In genomic region chr7:42231043-42231442, GRCh38 we compare ENCODE assay signal across 30 cellular contexts. TPM values are rescaled to one million over a fixed set of nuclear protein-coding genes. Genes with fewer than 3 reads are reported as not detected.
"Had no signal": no experiment of that assay in that cellular context is flagged by ENCODE, and none has a peak within 500 bp of the region (broad histone marks: within the 10 kb centered on the region; RNA-seq: fewer than 3 reads in every experiment).

No MANE protein-coding gene starts in this region.

- H3K27me3 ChIP-seq: adrenal gland had no signal

- ATAC-seq: activated CD4-positive, CD25-positive, alpha-beta regulatory T cell treated with anti-CD3 and anti-CD28 coated beads, Interleukin-2, amount 50 U/mL, for 24 hours; activated CD8-positive, alpha-beta T cell treated with anti-CD3 and anti-CD28 coated beads for 36 hours; activated T-cell treated with anti-CD3 and anti-CD28 coated beads, Interleukin-2, amount 50 U/mL, for 72 hours; Panc1; Right ventricle myocardium inferior had no signal

- H3K9me3 Mint-ChIP-seq: activated CD8-positive, alpha-beta T cell treated with anti-CD3 and anti-CD28 coated beads for 36 hours; activated naive CD4-positive, alpha-beta T cell treated with anti-CD3 and anti-CD28 coated beads, Interleukin-2, amount 10 ng/mL, durations not matched to agents 7 days and 5 days; activated naive CD8-positive, alpha-beta T cell treated with anti-CD3 and anti-CD28 coated beads, Interleukin-2, amount 10 ng/mL, durations not matched to agents 7 days and 5 days; activated T-cell treated with anti-CD3 and anti-CD28 coated beads, Interleukin-2, amount 50 U/mL, for 72 hours; activated T-helper 2 cell treated with anti-CD3 and anti-CD28 coated beads, Interferon-gamma antibody, Interleukin-2, Interleukin-4, amounts not matched to agents 10 μg/mL and 5 μg/mL and 100 μg/mL, durations not matched to agents 14 hours and 24 hours and 36 hours had no signal

- H3K36me3 Mint-ChIP-seq: activated naive CD4-positive, alpha-beta T cell treated with anti-CD3 and anti-CD28 coated beads, Interleukin-2, amount 10 ng/mL, durations not matched to agents 7 days and 5 days; activated naive CD8-positive, alpha-beta T cell treated with anti-CD3 and anti-CD28 coated beads, Interleukin-2, amount 10 ng/mL, durations not matched to agents 7 days and 5 days had no signal

- DNase-seq: activated CD4-positive, alpha-beta T cell treated with anti-CD3 and anti-CD28 coated beads for 4 hours; activated CD8-positive, alpha-beta memory T cell treated with anti-CD3 and anti-CD28 coated beads, Interleukin-2, amount 50 U/mL, for 4 hours; activated CD8-positive, alpha-beta T cell treated with anti-CD3 and anti-CD28 coated beads for 36 hours; activated gamma-delta T cell treated with Interleukin-2 at 50 U/mL for 16 hours; activated naive CD4-positive, alpha-beta T cell treated with anti-CD3 and anti-CD28 coated beads, Interleukin-2, amount 10 ng/mL, durations not matched to agents 7 days and 5 days; activated naive CD8-positive, alpha-beta T cell treated with anti-CD3 and anti-CD28 coated beads, Interleukin-2, amount 10 ng/mL, durations not matched to agents 7 days and 5 days; activated T-cell treated with anti-CD3 and anti-CD28 coated beads, Interleukin-2, amount 50 U/mL, for 72 hours; adrenal gland; anterior cingulate cortex; central memory CD4-positive, alpha-beta T cell; Kasumi-1; KBM-7; NCI-H1092 treated with DMSO at 0.1 percent for 48 hours; NCI-H1417 treated with DMSO at 0.1 percent for 48 hours; NCI-H1694; NCI-H2029; NCI-H2107; NCI-H2171 treated with DMSO at 0.1 percent for 48 hours; NCI-H226; NCI-H526; NCI-H774; OCI-M1; SK-N-SH; T-helper 1 cell; WERI-Rb-1 had no signal

- H3K9me3 ChIP-seq: adrenal gland, SK-N-SH had no signal

- H3K27ac Mint-ChIP-seq: activated CD8-positive, alpha-beta T cell treated with anti-CD3 and anti-CD28 coated beads for 36 hours; activated naive CD4-positive, alpha-beta T cell treated with anti-CD3 and anti-CD28 coated beads, Interleukin-2, amount 10 ng/mL, durations not matched to agents 7 days and 5 days; activated naive CD8-positive, alpha-beta T cell treated with anti-CD3 and anti-CD28 coated beads, Interleukin-2, amount 10 ng/mL, durations not matched to agents 7 days and 5 days; activated T-cell treated with anti-CD3 and anti-CD28 coated beads, Interleukin-2, amount 50 U/mL, for 72 hours; activated T-helper 2 cell treated with anti-CD3 and anti-CD28 coated beads, Interferon-gamma antibody, Interleukin-2, Interleukin-4, amounts not matched to agents 10 μg/mL and 5 μg/mL and 100 μg/mL, durations not matched to agents 14 hours and 24 hours and 36 hours had no signal

- H3K36me3 ChIP-seq: adrenal gland, WERI-Rb-1 had no signal

- H3K4me2 ChIP-seq: SK-N-SH had no signal

- H3K9ac ChIP-seq: SK-N-SH had no signal

- H3K4me3 Mint-ChIP-seq: activated CD8-positive, alpha-beta T cell treated with anti-CD3 and anti-CD28 coated beads for 36 hours; activated naive CD4-positive, alpha-beta T cell treated with anti-CD3 and anti-CD28 coated beads, Interleukin-2, amount 10 ng/mL, durations not matched to agents 7 days and 5 days; activated naive CD8-positive, alpha-beta T cell treated with anti-CD3 and anti-CD28 coated beads, Interleukin-2, amount 10 ng/mL, durations not matched to agents 7 days and 5 days; activated T-cell treated with anti-CD3 and anti-CD28 coated beads, Interleukin-2, amount 50 U/mL, for 72 hours had no signal

- H3K27ac ChIP-seq: adrenal gland, WERI-Rb-1 had no signal

- H3K4me3 ChIP-seq: adrenal gland had no signal

RNA-seq across cellular contexts. Expression of gene GLI3, which starts 6.0 kb away (rescaled TPM):
- total RNA-seq: activated CD8-positive, alpha-beta T cell treated with anti-CD3 and anti-CD28 coated beads for 36 hours; activated T-helper 2 cell treated with anti-CD3 and anti-CD28 coated beads, Interferon-gamma antibody, Interleukin-2, Interleukin-4, amounts not matched to agents 10 μg/mL and 5 μg/mL and 100 μg/mL, durations not matched to agents 14 hours and 24 hours and 36 hours; T-helper 2 cell treated with Interferon-gamma antibody and Interleukin-4, amounts not matched to agents 100 ng/mL and 5 ng/mL, for 36 hours had no signal
